Comparison of ENCODE assay signal across 1 cellular context in genomic region chr20:35490736-35491181, GRCh38.
TF ChIP-seq lines count a peak whose summit lies in the region.

No MANE protein-coding gene starts in this region.

TF ChIP-seq in HepG2, 621 proteins besides CTCF, POLR2A, EP300 and RAD21:
- TF ChIP-seq ZNF33B (CRISPR knock-in tag; IDR thresholded peaks at IDR 0.05), result no peak
- no peak for TF ChIP-seq ATF5 (CRISPR knock-in tag; IDR thresholded peaks at IDR 0.05; ENCODE audit: low read depth)
- no peak for TF ChIP-seq ZNF3 (CRISPR knock-in tag; IDR thresholded peaks at IDR 0.05)
- no peak for TF ChIP-seq HHEX (CRISPR knock-in tag; IDR thresholded peaks at IDR 0.05)
- 0 out of 2 replicates have a peak, but pooled peaks have one; percentile 29 for TF ChIP-seq ZNF788 (CRISPR knock-in tag; IDR thresholded peaks at IDR 0.05; ENCODE audit: borderline replicate concordance)
- no peak for TF ChIP-seq ZNF766 (CRISPR knock-in tag; IDR thresholded peaks at IDR 0.05; ENCODE audit: borderline replicate concordance)
- TF ChIP-seq ZFP91 (CRISPR knock-in tag; IDR thresholded peaks at IDR 0.05; ENCODE audit: borderline replicate concordance), result no peak
- no peak for TF ChIP-seq RFX1 (IDR thresholded peaks at IDR 0.05)
- TF ChIP-seq PHF20 (CRISPR knock-in tag; IDR thresholded peaks at IDR 0.05), result no peak
- no peak for TF ChIP-seq ZNF576 (CRISPR knock-in tag; IDR thresholded peaks at IDR 0.05)
- TF ChIP-seq POGZ (CRISPR knock-in tag; IDR thresholded peaks at IDR 0.05), result no peak
- TF ChIP-seq CHD4 (IDR thresholded peaks at IDR 0.05; ENCODE audit: borderline replicate concordance, low read length), result no peak
- no peak for TF ChIP-seq ZNF746 (CRISPR knock-in tag; IDR thresholded peaks at IDR 0.05)
- TF ChIP-seq TBX2 (CRISPR knock-in tag; IDR thresholded peaks at IDR 0.05; ENCODE audit: borderline replicate concordance), result peak; percentile 27; the same call in 1 of the 2 replicates
- TF ChIP-seq CREBL2 (CRISPR knock-in tag; IDR thresholded peaks at IDR 0.05; ENCODE audit: borderline replicate concordance), result no peak
- no peak for TF ChIP-seq XBP1 (CRISPR knock-in tag; IDR thresholded peaks at IDR 0.05)
